Comparison of ENCODE assay signal across 8 cellular contexts in genomic region chr11:44096360-44097188, GRCh38. TPM values are rescaled to one million over a fixed set of nuclear protein-coding genes. Genes with fewer than 3 reads are reported as not detected.
A peak's percentile ranks its signal among the peaks of the same experiment; 100 is the strongest.
DNase-seq lines count a peak whose midpoint lies in the region; ATAC-seq and TF ChIP-seq lines count a peak whose summit lies in the region.

No MANE protein-coding gene starts in this region.

- peaks cover 16% of the 10 kb centered on the region for H3K4me1 Mint-ChIP-seq in WTC11

- no peaks in the 10 kb centered on the region for H3K9me3 Mint-ChIP-seq in WTC11

- H3K4me1 ChIP-seq in cardiac muscle cell (ENCODE audit: low read depth): no peaks in the 10 kb centered on the region

- H3K36me3 Mint-ChIP-seq in WTC11: no peaks in the 10 kb centered on the region

- TF ChIP-seq CTCF in C4-2B (conservative IDR thresholded peaks at IDR 0.05) (no peak), WTC11 (IDR thresholded peaks at IDR 0.05) (no peak), cardiac muscle cell (IDR thresholded peaks at IDR 0.05; ENCODE audit: low read depth, low read length) (no peak)

- H3K4me3 Mint-ChIP-seq in WTC11: peak overlapping the region; percentile 75

- H3K27me3 ChIP-seq in cardiac muscle cell: no peaks in the 10 kb centered on the region

- CTCF ChIA-PET in WTC11 (lab: Charles Lee): no interaction called here

- H3K4me3 ChIP-seq in cardiac muscle cell: peak overlapping the region; percentile 71

- H3K27ac ChIP-seq in C4-2B: peak overlapping the region; percentile 79
- H3K27ac ChIP-seq in cardiac muscle cell: peak overlapping the region; percentile 86

- POLR2A ChIA-PET in WTC11 (lab: Charles Lee): no interaction called here

- peaks cover under 1% of the 10 kb centered on the region for H3K27me3 Mint-ChIP-seq in WTC11 (ENCODE audit: low read depth)

- H3K36me3 ChIP-seq in cardiac muscle cell: no peaks in the 10 kb centered on the region

- DNase-seq in WTC11 (ENCODE audit: low spot score) (no peak), cardiac muscle cell (ENCODE audit: low read depth in 1 of 2, low spot score in 1 of 2) (peak in 1 of 2 donors; percentile 27), sciatic nerve (ENCODE audit: low spot score) (no peak), NCI-H2196 (lab: John Stamatoyannopoulos, UW; ENCODE audit: unreplicated experiment) (no peak)
- no peak for DNase-seq in activated CD4-positive, alpha-beta T cell treated with anti-CD3 and anti-CD28 coated beads, Interleukin-2, amount 50 U/mL, for 1 hour

- no peak overlapping the region for H3K27ac Mint-ChIP-seq in WTC11

- no peaks in the 10 kb centered on the region for H3K9me3 ChIP-seq in cardiac muscle cell (ENCODE audit: low read depth)

- ATAC-seq in HG02642 (IDR thresholded peaks at IDR 0.05; ENCODE audit: poor library complexity, unreplicated experiment) (peak; percentile 5), WTC11 (peak; percentile 32), sciatic nerve (peak; percentile 13), HG03457 (IDR thresholded peaks at IDR 0.05; ENCODE audit: unreplicated experiment) (no peak)

- intact Hi-C loops in sciatic nerve (cut with DNase I): no loop called here

TF ChIP-seq in WTC11, 78 proteins besides CTCF, POLR2A, EP300 and RAD21:
- TF ChIP-seq, protein P1, sequence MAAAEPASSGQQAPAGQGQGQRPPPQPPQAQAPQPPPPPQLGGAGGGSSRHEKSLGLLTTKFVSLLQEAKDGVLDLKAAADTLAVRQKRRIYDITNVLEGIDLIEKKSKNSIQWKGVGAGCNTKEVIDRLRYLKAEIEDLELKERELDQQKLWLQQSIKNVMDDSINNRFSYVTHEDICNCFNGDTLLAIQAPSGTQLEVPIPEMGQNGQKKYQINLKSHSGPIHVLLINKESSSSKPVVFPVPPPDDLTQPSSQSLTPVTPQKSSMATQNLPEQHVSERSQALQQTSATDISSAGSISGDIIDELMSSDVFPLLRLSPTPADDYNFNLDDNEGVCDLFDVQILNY (CRISPR knock-in tag; IDR thresholded peaks at IDR 0.05): peak; percentile 77; the same call in 1 of the 2 replicates
- no peak for TF ChIP-seq ZNF671 (CRISPR knock-in tag; IDR thresholded peaks at IDR 0.05)
- TF ChIP-seq FOXP1 (CRISPR knock-in tag; IDR thresholded peaks at IDR 0.05; ENCODE audit: borderline replicate concordance): no peak
- TF ChIP-seq SP1 (CRISPR knock-in tag; conservative IDR thresholded peaks at IDR 0.05): no peak
- no peak for TF ChIP-seq ZNF219 (CRISPR knock-in tag; IDR thresholded peaks at IDR 0.05; ENCODE audit: borderline replicate concordance)
- no peak for TF ChIP-seq USF1 (CRISPR knock-in tag; IDR thresholded peaks at IDR 0.05)
TF ChIP-seq in WTC11: peak in this region for 1.

RNA-seq across cellular contexts. Expression of gene EXT2, which starts 1.1 kb away (rescaled TPM):
- total RNA-seq in WTC11 (2021) (36.4 to 39.1 TPM (median 38.6 TPM) in 3 replicates), cardiac muscle cell (53.1 and 109 TPM in 2 replicates), sciatic nerve (58.7 TPM)
- 44.1 and 54.1 TPM in 2 replicates for polyA plus RNA-seq in cardiac muscle cell

RNA-seq across cellular contexts. Expression of gene ACCS, which starts 30.5 kb away (rescaled TPM):
- total RNA-seq in WTC11 (2021) (10.5 to 14.5 TPM (median 13.9 TPM) in 3 replicates), cardiac muscle cell (7.9 and 11.3 TPM in 2 replicates), sciatic nerve (71.6 TPM)
- 11.0 and 14.7 TPM in 2 replicates for polyA plus RNA-seq in cardiac muscle cell

RNA-seq across cellular contexts. Expression of gene ACCSL, which starts 48.8 kb away (rescaled TPM):
- total RNA-seq in WTC11 (2021) (not detected in 3 replicates), cardiac muscle cell (not detected in 2 replicates), sciatic nerve (not detected)
- polyA plus RNA-seq in cardiac muscle cell: not detected in 2 replicates
